ENCODE assay signal across 13 cellular contexts in the genomic region with DNA sequence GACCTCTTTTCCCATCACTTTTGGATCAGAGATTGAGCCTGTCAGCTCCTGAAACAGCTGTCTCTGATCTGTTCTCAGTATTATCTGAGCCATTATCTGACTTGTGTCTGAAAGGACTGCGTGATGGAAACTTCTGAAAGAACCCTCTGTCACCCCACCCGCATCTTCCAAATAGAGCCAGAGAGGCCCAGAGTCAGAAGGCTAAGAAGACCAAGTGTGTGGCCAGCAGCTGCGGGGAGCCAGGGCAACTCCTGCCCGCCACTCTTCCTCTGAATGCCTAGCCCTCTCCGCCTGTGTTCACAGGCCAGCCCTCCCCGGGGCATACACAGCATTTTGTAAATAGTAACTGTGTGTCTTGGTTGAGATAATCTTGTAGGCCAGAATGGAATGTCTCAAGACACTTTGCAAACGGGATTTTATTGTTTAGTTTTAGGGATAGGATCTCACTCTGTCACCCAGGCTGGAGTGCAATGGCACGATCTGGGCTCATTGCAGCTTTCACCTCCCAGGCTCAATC.
DNase-seq lines count a peak whose midpoint lies in the region; ATAC-seq and TF ChIP-seq lines count a peak whose summit lies in the region.
"Had no signal": no experiment of that assay in that cellular context is flagged by ENCODE, and none has a peak within 500 bp of the region (broad histone marks: within the 10 kb centered on the region; RNA-seq: fewer than 3 reads in every experiment).

No MANE protein-coding gene starts in this region.

- POLR2A ChIA-PET in PC-3 (lab: Charles Lee; ENCODE audit: unreplicated experiment), result no interaction called here

- H3K9me3 ChIP-seq in PC-3 (ENCODE audit: low read length) (no peaks in the 10 kb centered on the region), esophagus squamous epithelium (no peaks in the 10 kb centered on the region), mucosa of rectum (ENCODE audit: control insufficient read depth in 2 of 2, low read length in 2 of 2) (no peaks in the 10 kb centered on the region), thoracic aorta (no peaks in the 10 kb centered on the region)

- TF ChIP-seq POLR2A in esophagus squamous epithelium (IDR thresholded peaks at IDR 0.05), result no peak

- no peaks in the 10 kb centered on the region for H3F3A ChIP-seq in PC-3 (ENCODE audit: low read length, unreplicated experiment)

- peak overlapping the region; percentile 49 for H3K4me2 ChIP-seq in PC-3 (ENCODE audit: low read length)

- intact Hi-C loops in PC-3 (cut with micrococcal nuclease) (loop anchor here (2.0 kb wide), 1 partner anchor 14 kb away; no protein-coding TSS in a partner anchor), esophagus squamous epithelium (cut with DNase I) (no loop called here)

- CTCF ChIA-PET in PC-3 (lab: Charles Lee), result no interaction called here

- DNase-seq in PC-3 (peak; percentile 51), esophagus squamous epithelium (lab: John Stamatoyannopoulos, UW) (no peak), thoracic aorta (ENCODE audit: low spot score) (no peak), hepatic stellate cell (ENCODE audit: low spot score) (no peak), amniotic stem cell (lab: John Stamatoyannopoulos, UW) (no peak), NCI-H2171 treated with DMSO at 0.1 percent for 48 hours (lab: John Stamatoyannopoulos, UW) (no peak), H4 (ENCODE audit: low spot score) (no peak)
- DNase-seq: activated CD4-positive, alpha-beta T cell treated with anti-CD3 and anti-CD28 coated beads, Interleukin-2, amount 10 ng/mL, durations not matched to agents 7 days and 5 days; naive thymus-derived CD8-positive, alpha-beta T cell; NCI-H1048; NCI-H524; stimulated activated CD8-positive, alpha-beta memory T cell treated with anti-CD3 and anti-CD28 coated beads, Interleukin-4, amount 100 ng/mL, for 48 hours had no signal

- BruUV-seq in PC-3 (replicated peaks; lab: Mats Ljungman, UMichigan), result no TSS peak

- 50 to 72% methylated on average over 7 to 8 of the region's 8 CpGs for WGBS in esophagus squamous epithelium, 2 donors

- peak overlapping the region; percentile 81 for H3K27ac ChIP-seq in PC-3 (ENCODE audit: low read length)
- peak overlapping the region; percentile 52 to 89 (median 78) for H3K27ac ChIP-seq in esophagus squamous epithelium
- H3K27ac ChIP-seq in mucosa of rectum (ENCODE audit: low read depth in 2 of 2, low read length in 2 of 2), result peak overlapping the region; percentile 49 to 59
- H3K27ac ChIP-seq in thoracic aorta, result peak overlapping the region; percentile 72 to 82

- H2AFZ ChIP-seq in PC-3 (ENCODE audit: low read length), result no peak overlapping the region

- ATAC-seq in PC-3 (no peak), thoracic aorta (ENCODE audit: insufficient number of reproducible peaks, low FRiP score, low read depth) (no peak)
- ATAC-seq: naive thymus-derived CD8-positive, alpha-beta T cell had no signal

- H3K4me1 ChIP-seq in PC-3 (ENCODE audit: insufficient read depth, low read length) (peaks cover 51% of the 10 kb centered on the region), esophagus squamous epithelium (peaks cover 8 to 56% (median 17%) of the 10 kb centered on the region in 3 donors), mucosa of rectum (ENCODE audit: control insufficient read depth in 2 of 2, insufficient read depth in 2 of 2, low read length in 2 of 2) (peaks cover 0 to 3% of the 10 kb centered on the region in 2 donors), thoracic aorta (ENCODE audit: control insufficient read depth in 1 of 2, low read depth in 2 of 2) (peaks cover 33 to 63% of the 10 kb centered on the region in 2 donors)

- 0 out of 2 replicates have a peak, but pooled peaks cover 3% of the 10 kb centered on the region for H3K79me2 ChIP-seq in PC-3 (ENCODE audit: low read length)

- H3K4me3 ChIP-seq in PC-3 (ENCODE audit: low read length) (no peak overlapping the region), esophagus squamous epithelium (no peak overlapping the region), mucosa of rectum (ENCODE audit: low read length in 2 of 2) (no peak overlapping the region), thoracic aorta (no peak overlapping the region)

- peak overlapping the region; percentile 54 for H3K9ac ChIP-seq in PC-3 (ENCODE audit: low read length)
- no peak overlapping the region for H3K9ac ChIP-seq in mucosa of rectum (ENCODE audit: low read depth in 1 of 2, low read length in 2 of 2)

- no peaks in the 10 kb centered on the region for H4K20me1 ChIP-seq in PC-3 (ENCODE audit: low read length)

- H3K27me3 ChIP-seq in PC-3 (ENCODE audit: low read length), result no peaks in the 10 kb centered on the region
- no peaks in the 10 kb centered on the region for H3K27me3 ChIP-seq in esophagus squamous epithelium
- H3K27me3 ChIP-seq in mucosa of rectum (ENCODE audit: control insufficient read depth in 2 of 2, insufficient read depth in 2 of 2, low read length in 2 of 2), result no peaks in the 10 kb centered on the region
- H3K27me3 ChIP-seq in thoracic aorta (replicated peaks; ENCODE audit: insufficient read depth), result no peaks in the 10 kb centered on the region

- H3K9me2 ChIP-seq in PC-3 (replicated peaks; ENCODE audit: low read length), result no peaks in the 10 kb centered on the region

- no peak for TF ChIP-seq CTCF in PC-3 (conservative IDR thresholded peaks at IDR 0.05; ENCODE audit: low read depth, low read length)
- TF ChIP-seq CTCF in esophagus squamous epithelium (IDR thresholded peaks at IDR 0.05), result no peak
- TF ChIP-seq CTCF in thoracic aorta (IDR thresholded peaks at IDR 0.05), result no peak

- H3K36me3 ChIP-seq in PC-3 (ENCODE audit: low read depth, low read length), result no peaks in the 10 kb centered on the region
- H3K36me3 ChIP-seq in esophagus squamous epithelium, result no peaks in the 10 kb centered on the region
- H3K36me3 ChIP-seq in mucosa of rectum (ENCODE audit: control insufficient read depth in 2 of 2, insufficient read depth in 2 of 2, low read length in 2 of 2), result no peaks in the 10 kb centered on the region
- no peaks in the 10 kb centered on the region for H3K36me3 ChIP-seq in thoracic aorta
